In the genomic region with DNA sequence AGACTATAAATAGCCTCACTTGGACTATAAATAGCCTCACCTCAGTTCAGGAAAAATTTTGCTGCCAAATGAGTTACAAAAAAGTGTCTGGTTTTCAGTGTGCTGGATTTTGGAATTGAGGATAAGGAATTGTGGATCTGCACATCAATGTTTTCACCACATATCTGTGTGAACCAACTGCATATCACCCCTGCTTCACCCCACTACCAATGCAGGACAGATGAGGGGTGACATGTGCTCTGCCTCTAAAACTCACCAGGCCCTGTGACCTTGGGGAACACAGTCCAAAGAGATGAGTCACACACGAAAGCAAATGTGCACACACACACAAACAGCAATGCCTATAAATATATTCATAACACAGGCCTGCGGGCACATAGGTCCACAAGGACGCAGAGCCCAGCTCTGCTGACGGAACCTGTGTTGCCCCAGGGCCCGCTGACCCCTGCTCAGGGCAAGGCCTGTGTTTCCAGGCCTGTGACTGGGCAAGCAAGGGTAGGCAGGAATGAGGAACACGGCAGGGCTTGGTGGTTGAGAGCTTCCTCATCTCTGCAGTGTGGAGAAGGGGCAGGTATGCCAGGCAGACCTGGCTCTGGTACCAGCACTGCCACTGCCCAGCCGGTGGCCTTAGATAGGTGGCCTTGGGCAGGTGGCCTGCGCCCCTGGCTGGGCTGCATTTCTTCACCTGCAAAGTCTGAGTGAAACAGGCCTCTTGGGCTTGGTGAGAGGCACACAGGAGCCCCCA, we compare ENCODE assay signal across 1 cellular context.
A peak's percentile ranks its signal among the peaks of the same experiment; 100 is the strongest.
TF ChIP-seq lines count a peak whose summit lies in the region.

No MANE protein-coding gene starts in this region.

TF ChIP-seq in HepG2, 621 proteins besides CTCF, POLR2A, EP300 and RAD21 (continued from another document and continues in another):
- TF ChIP-seq ZNF687 (CRISPR knock-in tag; IDR thresholded peaks at IDR 0.05) (peak; percentile 98), FOXP1 (IDR thresholded peaks at IDR 0.05) (0 out of 2 replicates have a peak, but pooled peaks have one; percentile 42), FOXP1 (CRISPR knock-in tag; IDR thresholded peaks at IDR 0.05) (peak; percentile 68), CHD4 (IDR thresholded peaks at IDR 0.05; ENCODE audit: borderline replicate concordance, low read length) (no peak), FOXM1 (CRISPR knock-in tag; IDR thresholded peaks at IDR 0.05) (no peak), IRX3 (CRISPR knock-in tag; IDR thresholded peaks at IDR 0.05; ENCODE audit: borderline replicate concordance, low read depth) (no peak), ZNF121 (CRISPR knock-in tag; IDR thresholded peaks at IDR 0.05) (no peak), ZNF724P (CRISPR knock-in tag; IDR thresholded peaks at IDR 0.05; ENCODE audit: borderline replicate concordance) (no peak), GATAD1 (CRISPR knock-in tag; IDR thresholded peaks at IDR 0.05) (0 out of 2 replicates have a peak, but pooled peaks have one; percentile 37), ZNF432 (CRISPR knock-in tag; IDR thresholded peaks at IDR 0.05; ENCODE audit: borderline replicate concordance) (no peak), ZBTB4 (CRISPR knock-in tag; IDR thresholded peaks at IDR 0.05; ENCODE audit: borderline replicate concordance) (no peak; the same call in 1 of the 2 replicates), TFDP2 (CRISPR knock-in tag; IDR thresholded peaks at IDR 0.05) (peak; percentile 18; the same call in 1 of the 2 replicates), ZNF691 (CRISPR knock-in tag; IDR thresholded peaks at IDR 0.05; ENCODE audit: borderline replicate concordance, low read depth) (peak; percentile 77; the same call in 1 of the 2 replicates), ZEB1 (IDR thresholded peaks at IDR 0.05; ENCODE audit: insufficient replicate concordance, low read depth) (no peak), ZNF720 (CRISPR knock-in tag; IDR thresholded peaks at IDR 0.05) (no peak), ZNF768 (CRISPR knock-in tag; IDR thresholded peaks at IDR 0.05) (0 out of 2 replicates have a peak, but pooled peaks have one; percentile 28), ZBTB44 (CRISPR knock-in tag; IDR thresholded peaks at IDR 0.05) (no peak), ZNF10 (CRISPR knock-in tag; IDR thresholded peaks at IDR 0.05; ENCODE audit: borderline replicate concordance, low read depth) (no peak), TOPORS (CRISPR knock-in tag; IDR thresholded peaks at IDR 0.05) (no peak), ELF1 (CRISPR knock-in tag; IDR thresholded peaks at IDR 0.05) (peak; percentile 55; the same call in 1 of the 2 replicates), PCBP1 (IDR thresholded peaks at IDR 0.05; ENCODE audit: borderline replicate concordance, low read depth, low read length) (no peak), SIX4 (CRISPR knock-in tag; IDR thresholded peaks at IDR 0.05) (no peak), ATF2 (CRISPR knock-in tag; IDR thresholded peaks at IDR 0.05) (peak; percentile 41; the same call in 1 of the 2 replicates), HMG20A (CRISPR knock-in tag; IDR thresholded peaks at IDR 0.05; ENCODE audit: borderline replicate concordance) (peak; percentile 73; the same call in 1 of the 2 replicates), ZNF230 (CRISPR knock-in tag; IDR thresholded peaks at IDR 0.05) (no peak)
- TF ChIP-seq, protein P1, sequence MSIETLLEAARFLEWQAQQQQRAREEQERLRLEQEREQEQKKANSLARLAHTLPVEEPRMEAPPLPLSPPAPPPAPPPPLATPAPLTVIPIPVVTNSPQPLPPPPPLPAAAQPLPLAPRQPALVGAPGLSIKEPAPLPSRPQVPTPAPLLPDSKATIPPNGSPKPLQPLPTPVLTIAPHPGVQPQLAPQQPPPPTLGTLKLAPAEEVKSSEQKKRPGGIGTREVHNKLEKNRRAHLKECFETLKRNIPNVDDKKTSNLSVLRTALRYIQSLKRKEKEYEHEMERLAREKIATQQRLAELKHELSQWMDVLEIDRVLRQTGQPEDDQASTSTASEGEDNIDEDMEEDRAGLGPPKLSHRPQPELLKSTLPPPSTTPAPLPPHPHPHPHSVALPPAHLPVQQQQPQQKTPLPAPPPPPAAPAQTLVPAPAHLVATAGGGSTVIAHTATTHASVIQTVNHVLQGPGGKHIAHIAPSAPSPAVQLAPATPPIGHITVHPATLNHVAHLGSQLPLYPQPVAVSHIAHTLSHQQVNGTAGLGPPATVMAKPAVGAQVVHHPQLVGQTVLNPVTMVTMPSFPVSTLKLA (IDR thresholded peaks at IDR 0.05): peak; percentile 66
- TF ChIP-seq, protein P2, sequence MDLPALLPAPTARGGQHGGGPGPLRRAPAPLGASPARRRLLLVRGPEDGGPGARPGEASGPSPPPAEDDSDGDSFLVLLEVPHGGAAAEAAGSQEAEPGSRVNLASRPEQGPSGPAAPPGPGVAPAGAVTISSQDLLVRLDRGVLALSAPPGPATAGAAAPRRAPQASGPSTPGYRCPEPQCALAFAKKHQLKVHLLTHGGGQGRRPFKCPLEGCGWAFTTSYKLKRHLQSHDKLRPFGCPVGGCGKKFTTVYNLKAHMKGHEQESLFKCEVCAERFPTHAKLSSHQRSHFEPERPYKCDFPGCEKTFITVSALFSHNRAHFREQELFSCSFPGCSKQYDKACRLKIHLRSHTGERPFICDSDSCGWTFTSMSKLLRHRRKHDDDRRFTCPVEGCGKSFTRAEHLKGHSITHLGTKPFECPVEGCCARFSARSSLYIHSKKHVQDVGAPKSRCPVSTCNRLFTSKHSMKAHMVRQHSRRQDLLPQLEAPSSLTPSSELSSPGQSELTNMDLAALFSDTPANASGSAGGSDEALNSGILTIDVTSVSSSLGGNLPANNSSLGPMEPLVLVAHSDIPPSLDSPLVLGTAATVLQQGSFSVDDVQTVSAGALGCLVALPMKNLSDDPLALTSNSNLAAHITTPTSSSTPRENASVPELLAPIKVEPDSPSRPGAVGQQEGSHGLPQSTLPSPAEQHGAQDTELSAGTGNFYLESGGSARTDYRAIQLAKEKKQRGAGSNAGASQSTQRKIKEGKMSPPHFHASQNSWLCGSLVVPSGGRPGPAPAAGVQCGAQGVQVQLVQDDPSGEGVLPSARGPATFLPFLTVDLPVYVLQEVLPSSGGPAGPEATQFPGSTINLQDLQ (CRISPR knock-in tag; IDR thresholded peaks at IDR 0.05): no peak
- TF ChIP-seq, protein P3, sequence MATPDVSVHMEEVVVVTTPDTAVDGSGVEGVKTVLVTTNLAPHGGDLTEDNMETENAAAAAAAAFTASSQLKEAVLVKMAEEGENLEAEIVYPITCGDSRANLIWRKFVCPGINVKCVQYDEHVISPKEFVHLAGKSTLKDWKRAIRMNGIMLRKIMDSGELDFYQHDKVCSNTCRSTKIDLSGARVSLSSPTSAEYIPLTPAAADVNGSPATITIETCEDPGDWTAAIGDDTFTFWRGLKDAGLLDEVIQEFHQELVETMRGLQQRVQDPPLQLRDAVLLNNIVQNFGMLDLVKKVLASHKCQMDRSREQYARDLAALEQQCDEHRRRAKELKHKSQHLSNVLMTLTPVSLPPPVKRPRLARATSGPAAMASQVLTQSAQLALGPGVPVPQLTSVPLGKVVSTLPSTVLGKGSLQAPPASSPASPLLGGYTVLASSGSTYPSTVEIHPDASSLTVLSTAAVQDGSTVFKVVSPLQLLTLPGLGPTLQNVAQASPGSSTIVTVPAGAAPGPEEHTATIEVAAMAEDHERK (CRISPR knock-in tag; IDR thresholded peaks at IDR 0.05; ENCODE audit: low read depth): no peak
- TF ChIP-seq, protein P4, sequence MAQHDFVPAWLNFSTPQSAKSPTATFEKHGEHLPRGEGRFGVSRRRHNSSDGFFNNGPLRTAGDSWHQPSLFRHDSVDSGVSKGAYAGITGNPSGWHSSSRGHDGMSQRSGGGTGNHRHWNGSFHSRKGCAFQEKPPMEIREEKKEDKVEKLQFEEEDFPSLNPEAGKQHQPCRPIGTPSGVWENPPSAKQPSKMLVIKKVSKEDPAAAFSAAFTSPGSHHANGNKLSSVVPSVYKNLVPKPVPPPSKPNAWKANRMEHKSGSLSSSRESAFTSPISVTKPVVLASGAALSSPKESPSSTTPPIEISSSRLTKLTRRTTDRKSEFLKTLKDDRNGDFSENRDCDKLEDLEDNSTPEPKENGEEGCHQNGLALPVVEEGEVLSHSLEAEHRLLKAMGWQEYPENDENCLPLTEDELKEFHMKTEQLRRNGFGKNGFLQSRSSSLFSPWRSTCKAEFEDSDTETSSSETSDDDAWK (CRISPR knock-in tag; IDR thresholded peaks at IDR 0.05): no peak
